9 cellular contexts compared by ENCODE assay signal in genomic region chr1:111920221-111921024, GRCh38.
DNase-seq lines count a peak whose midpoint lies in the region; ATAC-seq and TF ChIP-seq lines count a peak whose summit lies in the region.
"Had no signal": no experiment of that assay in that cellular context is flagged by ENCODE, and none has a peak within 500 bp of the region (broad histone marks: within the 10 kb centered on the region; RNA-seq: fewer than 3 reads in every experiment).

No MANE protein-coding gene starts in this region.

- CTCF ChIA-PET in IMR-90 (lab: Yijun Ruan, JAX), result no interaction called here
- CTCF ChIA-PET in activated CD8-positive, alpha-beta T cell treated with anti-CD3 and anti-CD28 coated beads, Interleukin-2, amount 10 ng/mL, durations not matched to agents 7 days and 5 days (lab: Charles Lee), result interaction anchor here (1.0 kb wide), 1 partner anchor 439 kb away, joined by 3 read pairs; no protein-coding TSS in a partner anchor

- POLR2A ChIA-PET in IMR-90 (lab: Charles Lee; ENCODE audit: unreplicated experiment), result no interaction called here
- POLR2A ChIA-PET in activated CD8-positive, alpha-beta T cell treated with anti-CD3 and anti-CD28 coated beads, Interleukin-2, amount 10 ng/mL, durations not matched to agents 7 days and 5 days (lab: Charles Lee), result no interaction called here

- H3K36me3 ChIP-seq in IMR-90 (ENCODE audit: control insufficient read depth, insufficient read depth, low read length) (no peaks in the 10 kb centered on the region), right atrium auricular region (no peaks in the 10 kb centered on the region)

- H2BK20ac ChIP-seq in IMR-90 (ENCODE audit: low read depth, low read length), result no peak overlapping the region

- no peak for TF ChIP-seq CTCF in IMR-90 (conservative IDR thresholded peaks at IDR 0.05; ENCODE audit: low read depth, low read length)
- TF ChIP-seq CTCF in right atrium auricular region (IDR thresholded peaks at IDR 0.05), result no peak

- H3K27me3 ChIP-seq in IMR-90 (ENCODE audit: control insufficient read depth, insufficient read depth, low read length) (peaks cover 2% of the 10 kb centered on the region), right atrium auricular region (no peaks in the 10 kb centered on the region)

- ATAC-seq in IMR-90 (ENCODE audit: low read depth), result 0 out of 2 replicates have a peak, but pooled peaks have one; percentile 27
- ATAC-seq in GM21447 (IDR thresholded peaks at IDR 0.05; ENCODE audit: unreplicated experiment), result no peak
- no peak for ATAC-seq in HG02588 (IDR thresholded peaks at IDR 0.05; ENCODE audit: unreplicated experiment)
- ATAC-seq in activated CD8-positive, alpha-beta T cell treated with anti-CD3 and anti-CD28 coated beads, Interleukin-2, amount 10 ng/mL, durations not matched to agents 7 days and 5 days, result no peak

- no peak overlapping the region for H3K4ac ChIP-seq in IMR-90 (ENCODE audit: low read depth, low read length)

- no peak overlapping the region for H3K4me2 ChIP-seq in IMR-90 (ENCODE audit: low read depth, low read length)

- no TSS peak for BruUV-seq in IMR-90 (replicated peaks; lab: Mats Ljungman, UMichigan)

- no peak for TF ChIP-seq POLR2A in IMR-90 (IDR thresholded peaks at IDR 0.05; ENCODE audit: low read depth, low read length)

- dilution Hi-C loops in IMR-90 (cut with HindIII; ENCODE audit: low sequenced_read_pairs, unreplicated experiment), result no loop called here

- H3K4me3 ChIP-seq in IMR-90 (ENCODE audit: insufficient read depth, low read depth, low read length), result no peak overlapping the region
- no peak overlapping the region for H3K4me3 ChIP-seq in right atrium auricular region

- H2AK5ac ChIP-seq in IMR-90 (ENCODE audit: low read depth, low read length), result no peak overlapping the region

- H3K27ac ChIP-seq in IMR-90 (ENCODE audit: insufficient read depth, low read length) (no peak overlapping the region), right atrium auricular region (peak overlapping the region; percentile 78 to 87)

- intact Hi-C loops in IMR-90 (cut with micrococcal nuclease), result no loop called here

- H3K9ac ChIP-seq in IMR-90 (ENCODE audit: low read depth, low read length), result no peak overlapping the region

- H2BK15ac ChIP-seq in IMR-90 (ENCODE audit: low read depth, low read length), result no peak overlapping the region

- H3K23ac ChIP-seq in IMR-90 (ENCODE audit: low read depth, low read length), result no peak overlapping the region

- no peaks in the 10 kb centered on the region for H3K9me3 Mint-ChIP-seq in activated CD8-positive, alpha-beta T cell treated with anti-CD3 and anti-CD28 coated beads, Interleukin-2, amount 10 ng/mL, durations not matched to agents 7 days and 5 days (ENCODE audit: insufficient read depth)
- H3K9me3 Mint-ChIP-seq: dendritic cell treated with granulocyte-macrophage colony-stimulating factor and Interleukin-4, amounts not matched to agents 40 ng/mL and 50 ng/mL, for 4 days had no signal

- TF ChIP-seq RAD21 in IMR-90 (IDR thresholded peaks at IDR 0.05; ENCODE audit: low read length), result no peak

- no peak overlapping the region for H3K14ac ChIP-seq in IMR-90 (replicated peaks; ENCODE audit: low read depth, low read length)

- no peak overlapping the region for H4K8ac ChIP-seq in IMR-90 (ENCODE audit: low read depth in 2 of 2, low read length in 2 of 2)

- H3K56ac ChIP-seq in IMR-90 (ENCODE audit: extremely low read depth, insufficient read depth, low read length), result no peak overlapping the region

- H2AK9ac ChIP-seq in IMR-90 (replicated peaks; ENCODE audit: low read depth, low read length, poor library complexity), result no peak overlapping the region

- no peaks in the 10 kb centered on the region for H3K9me3 ChIP-seq in IMR-90 (ENCODE audit: control insufficient read depth, insufficient read depth, low read length)
- H3K9me3 ChIP-seq in right atrium auricular region, result no peaks in the 10 kb centered on the region

- H3K4me1 ChIP-seq in IMR-90 (ENCODE audit: control insufficient read depth, insufficient read depth, low read length) (no peaks in the 10 kb centered on the region), right atrium auricular region (peaks cover 0 to 35% of the 10 kb centered on the region in 2 donors)

- peaks cover 27% of the 10 kb centered on the region for H3K27me3 Mint-ChIP-seq in activated CD8-positive, alpha-beta T cell treated with anti-CD3 and anti-CD28 coated beads, Interleukin-2, amount 10 ng/mL, durations not matched to agents 7 days and 5 days (ENCODE audit: low read depth)

- H3K9me1 ChIP-seq in IMR-90 (ENCODE audit: insufficient read depth, low read length), result no peaks in the 10 kb centered on the region; the same call in 1 of the 2 replicates

- no peaks in the 10 kb centered on the region for H3K36me3 Mint-ChIP-seq in activated CD8-positive, alpha-beta T cell treated with anti-CD3 and anti-CD28 coated beads, Interleukin-2, amount 10 ng/mL, durations not matched to agents 7 days and 5 days (ENCODE audit: low read depth)

- no peak overlapping the region for H2BK5ac ChIP-seq in IMR-90 (ENCODE audit: low read depth, low read length, poor library complexity, severe bottlenecking)

- H4K91ac ChIP-seq in IMR-90 (ENCODE audit: insufficient read depth, low read depth, low read length), result no peak overlapping the region

- H3K79me1 ChIP-seq in IMR-90 (ENCODE audit: low read depth in 1 of 2, low read length in 2 of 2), result no peaks in the 10 kb centered on the region

- H3K4me3 Mint-ChIP-seq in activated CD8-positive, alpha-beta T cell treated with anti-CD3 and anti-CD28 coated beads, Interleukin-2, amount 10 ng/mL, durations not matched to agents 7 days and 5 days, result no peak overlapping the region
- H3K4me3 Mint-ChIP-seq: dendritic cell treated with granulocyte-macrophage colony-stimulating factor and Interleukin-4, amounts not matched to agents 40 ng/mL and 50 ng/mL, for 4 days had no signal

- no peak overlapping the region for H2AFZ ChIP-seq in IMR-90 (replicated peaks; ENCODE audit: low read length, poor library complexity)

- DNase-seq in IMR-90, result peak; percentile 5
- peak; percentile 63 for DNase-seq in SHP77 treated with DMSO at 0.1 percent for 48 hours (lab: John Stamatoyannopoulos, UW)
- no peak for DNase-seq in right atrium auricular region (ENCODE audit: low spot score)
- peak; percentile 86 for DNase-seq in superior temporal gyrus (ENCODE audit: extremely low spot score)
- no peak for DNase-seq in AML-193 (lab: John Stamatoyannopoulos, UW)
- no peak for DNase-seq in activated CD8-positive, alpha-beta T cell treated with anti-CD3 and anti-CD28 coated beads, Interleukin-2, amount 10 ng/mL, durations not matched to agents 7 days and 5 days

- in situ Hi-C loops in IMR-90 (cut with MboI; ENCODE audit: low sequenced_read_pairs), result no loop called here

- H3K27ac Mint-ChIP-seq in activated CD8-positive, alpha-beta T cell treated with anti-CD3 and anti-CD28 coated beads, Interleukin-2, amount 10 ng/mL, durations not matched to agents 7 days and 5 days, result no peak overlapping the region
- H3K27ac Mint-ChIP-seq: dendritic cell treated with granulocyte-macrophage colony-stimulating factor and Interleukin-4, amounts not matched to agents 40 ng/mL and 50 ng/mL, for 4 days had no signal

- H4K5ac ChIP-seq in IMR-90 (ENCODE audit: low read depth, low read length), result no peak overlapping the region

- no peaks in the 10 kb centered on the region for H4K20me1 ChIP-seq in IMR-90 (ENCODE audit: insufficient read depth, low read length)

- 22% methylated on average over 5 of the region's 11 CpGs; no CpG with 5 or more reads in 1 of the 2 experiments for WGBS in IMR-90 (ENCODE audit: extremely low coverage in 2 of 2, insufficient read length in 1 of 2), 2 experiments

- no peak overlapping the region for H2BK120ac ChIP-seq in IMR-90 (ENCODE audit: low read depth, low read length)

- H3K4me1 Mint-ChIP-seq in activated CD8-positive, alpha-beta T cell treated with anti-CD3 and anti-CD28 coated beads, Interleukin-2, amount 10 ng/mL, durations not matched to agents 7 days and 5 days (ENCODE audit: low read depth), result no peaks in the 10 kb centered on the region

- H3K18ac ChIP-seq in IMR-90 (ENCODE audit: low read depth, low read length), result no peak overlapping the region

TF ChIP-seq in IMR-90, 13 proteins besides CTCF, POLR2A, EP300 and RAD21:
- no peak for TF ChIP-seq CHD1 (IDR thresholded peaks at IDR 0.05; ENCODE audit: low read depth, low read length)
- no peak for TF ChIP-seq RFX5 (IDR thresholded peaks at IDR 0.05; ENCODE audit: low read depth, low read length)
- TF ChIP-seq SMC3 (IDR thresholded peaks at IDR 0.05; ENCODE audit: low read depth, low read length), result no peak
- no peak for TF ChIP-seq RCOR1 (IDR thresholded peaks at IDR 0.05; ENCODE audit: insufficient replicate concordance, low read length)
- TF ChIP-seq BHLHE40 (IDR thresholded peaks at IDR 0.05; ENCODE audit: low read depth, low read length), result peak; percentile 68; the same call in 1 of the 2 replicates

Comparison
In these comparisons a context has a peak if more than half of its experiments do, and no peak if none do; other contexts are left out.
1. DNase-seq: peak in IMR-90 (single experiment), SHP77 treated with DMSO at 0.1 percent for 48 hours (single experiment) and superior temporal gyrus (single experiment); none in right atrium auricular region (single experiment), AML-193 (0 of 2) and activated CD8-positive, alpha-beta T cell treated with anti-CD3 and anti-CD28 coated beads, Interleukin-2, amount 10 ng/mL, durations not matched to agents 7 days and 5 days (single experiment).